ENCODE assay signal across 8 cellular contexts in genomic region chr6:30490031-30490876, GRCh38. TPM values are rescaled to one million over a fixed set of nuclear protein-coding genes. Genes with fewer than 3 reads are reported as not detected.
DNase-seq lines count a peak whose midpoint lies in the region; TF ChIP-seq lines count a peak whose summit lies in the region.

No MANE protein-coding gene starts in this region.

- H3K36me3 ChIP-seq in CD8-positive, alpha-beta memory T cell (ENCODE audit: insufficient read depth, low read length): peaks cover 49% of the 10 kb centered on the region
- peaks cover 33 to 34% of the 10 kb centered on the region in 2 donors for H3K36me3 ChIP-seq in muscle layer of duodenum (ENCODE audit: control insufficient read depth in 1 of 2, insufficient read depth in 2 of 2, low read length in 2 of 2)

- H3K4me3 Mint-ChIP-seq in CD8-positive, alpha-beta memory T cell: peak overlapping the region; percentile 93 to 100 (median 99)

- no peaks in the 10 kb centered on the region for H3K9me3 ChIP-seq in CD8-positive, alpha-beta memory T cell (ENCODE audit: low read length)
- H3K9me3 ChIP-seq in muscle layer of duodenum (ENCODE audit: control insufficient read depth in 1 of 2, low read length in 2 of 2): no peaks in the 10 kb centered on the region

- H3K4me1 ChIP-seq in CD8-positive, alpha-beta memory T cell (ENCODE audit: insufficient read depth, low read length): peaks cover 50% of the 10 kb centered on the region
- peaks cover 7 to 23% of the 10 kb centered on the region in 2 donors for H3K4me1 ChIP-seq in muscle layer of duodenum (ENCODE audit: control insufficient read depth in 1 of 2, insufficient read depth in 2 of 2, low read length in 2 of 2)

- no peaks in the 10 kb centered on the region for H3K27me3 ChIP-seq in CD8-positive, alpha-beta memory T cell (ENCODE audit: insufficient read depth, low read length, poor library complexity, severe bottlenecking)
- no peaks in the 10 kb centered on the region for H3K27me3 ChIP-seq in muscle layer of duodenum (ENCODE audit: low read depth, low read length)

- H3K27me3 Mint-ChIP-seq in CD8-positive, alpha-beta memory T cell: peaks cover 0 to 5% of the 10 kb centered on the region in 2 donors

- peak overlapping the region; percentile 99 for H3K4me3 ChIP-seq in CD8-positive, alpha-beta memory T cell (ENCODE audit: low read length)
- H3K4me3 ChIP-seq in muscle layer of duodenum (ENCODE audit: low read depth in 1 of 2, low read length in 2 of 2): peak overlapping the region; percentile 79 to 94

- POLR2A ChIA-PET in CD8-positive, alpha-beta memory T cell (lab: Charles Lee): interaction anchor here (1.1 to 8.2 kb wide), 8 partner anchors 20 to 125 kb away, joined by 3 to 94 read pairs (median 20); partner anchors contain the start of gene ABCF1
- POLR2A ChIA-PET in HEK293T (lab: Yijun Ruan, JAX): interaction anchor here (0.7 to 1.0 kb wide), 3 partner anchors 26 to 126 kb away, joined by 3 to 4 read pairs (median 3); no protein-coding TSS in a partner anchor

- H3K27ac Mint-ChIP-seq in CD8-positive, alpha-beta memory T cell: peak overlapping the region; percentile 78 to 100 (median 98)

- CTCF ChIA-PET in CD8-positive, alpha-beta memory T cell (lab: Charles Lee): interaction anchor here (0.7 to 5.2 kb wide), 7 partner anchors 8 to 64 kb away, joined by 3 to 57 read pairs (median 7); no protein-coding TSS in a partner anchor
- CTCF ChIA-PET in HEK293T (lab: Yijun Ruan, JAX): interaction anchor here (1.3 kb wide), 1 partner anchor 42 kb away, joined by 4 read pairs; no protein-coding TSS in a partner anchor

- peaks cover 29 to 51% (median 39%) of the 10 kb centered on the region in 3 donors for H3K36me3 Mint-ChIP-seq in CD8-positive, alpha-beta memory T cell

- H3K4me1 Mint-ChIP-seq in CD8-positive, alpha-beta memory T cell: peaks cover 48 to 64% (median 52%) of the 10 kb centered on the region in 3 donors

- peaks cover 0 to 2% (median 0%) of the 10 kb centered on the region in 5 donors for H3K9me3 Mint-ChIP-seq in CD8-positive, alpha-beta memory T cell

- peak overlapping the region; percentile 98 for H3K27ac ChIP-seq in CD8-positive, alpha-beta memory T cell (ENCODE audit: low read depth, low read length)
- H3K27ac ChIP-seq in epithelial cell of prostate (peak overlapping the region; percentile 90), muscle layer of duodenum (ENCODE audit: low read length) (peak overlapping the region; percentile 92)

- peak; percentile 72 to 89 (median 75) for DNase-seq in CD8-positive, alpha-beta memory T cell
- DNase-seq in HEK293T (ENCODE audit: extremely low spot score) (peak; percentile 81), NOMO-1 (lab: John Stamatoyannopoulos, UW; ENCODE audit: unreplicated experiment in 2 of 2) (peak; percentile 49), activated T-cell treated with anti-CD3 and anti-CD28 coated beads for 24 hours (ENCODE audit: low read depth) (peak; percentile 78), epithelial cell of prostate (ENCODE audit: low read depth, low spot score) (no peak), NCI-H345 (lab: John Stamatoyannopoulos, UW) (no peak)
- peak; percentile 61 to 73 for DNase-seq in stimulated activated CD8-positive, alpha-beta memory T cell treated with anti-CD3 and anti-CD28 coated beads, Interleukin-7, amount 100 ng/mL, for 48 hours (ENCODE audit: extremely low read depth in 1 of 2, low read depth in 1 of 2)

TF ChIP-seq in HEK293T, 16 proteins besides CTCF, POLR2A, EP300 and RAD21:
- TF ChIP-seq ZNF384 (IDR thresholded peaks at IDR 0.05): no peak
- peak; percentile 47; the same call in 1 of the 2 replicates for TF ChIP-seq HDGF (IDR thresholded peaks at IDR 0.05; ENCODE audit: borderline replicate concordance)

RNA-seq across cellular contexts. Expression of gene HLA-E, which starts 0.9 kb away (rescaled TPM):
- total RNA-seq in CD8-positive, alpha-beta memory T cell: 100 to 1,000 TPM; 502 to 511 TPM
- 2,881 TPM for polyA plus RNA-seq in CD8-positive, alpha-beta memory T cell

Comparison
In these comparisons a context has a peak if more than half of its experiments do, and no peak if none do; other contexts are left out.
1. DNase-seq: peak in CD8-positive, alpha-beta memory T cell (5 of 5), HEK293T (single experiment), NOMO-1 (2 of 2), activated T-cell treated with anti-CD3 and anti-CD28 coated beads for 24 hours (single experiment) and stimulated activated CD8-positive, alpha-beta memory T cell treated with anti-CD3 and anti-CD28 coated beads, Interleukin-7, amount 100 ng/mL, for 48 hours (2 of 2); none in epithelial cell of prostate (single experiment) and NCI-H345 (single experiment).
2. Peak in every context shown above with its lines, with median percentiles within 50 percentile points of each other: H3K27ac ChIP-seq.